ENCODE assay signal across 11 cellular contexts in genomic region chr20:50304501-50304856, GRCh38.
DNase-seq lines count a peak whose midpoint lies in the region; ATAC-seq, FAIRE-seq and TF ChIP-seq lines count a peak whose summit lies in the region.
"Had no signal": no experiment of that assay in that cellular context is flagged by ENCODE, and none has a peak within 500 bp of the region (broad histone marks: within the 10 kb centered on the region; RNA-seq: fewer than 3 reads in every experiment).

No MANE protein-coding gene starts in this region.

- TF ChIP-seq POLR2A in HepG2 (IDR thresholded peaks at IDR 0.05; ENCODE audit: insufficient read depth in 1 of 2, low read depth in 2 of 2, low read length in 2 of 2) = no peak

- TF ChIP-seq EP300 in HepG2 (IDR thresholded peaks at IDR 0.05; ENCODE audit: low read depth in 2 of 2, low read length in 2 of 2) = no peak
- TF ChIP-seq EP300 in HepG2 (CRISPR knock-in tag; IDR thresholded peaks at IDR 0.05; ENCODE audit: borderline replicate concordance) = no peak

- H3K4me3 ChIP-seq in HEK293 (ENCODE audit: low read depth, low read length) = no peak overlapping the region
- H3K4me3 ChIP-seq in HepG2 (replicated peaks in 1 of 3; ENCODE audit: insufficient read depth in 1 of 3, low read depth in 2 of 3, low read length in 3 of 3) = peak overlapping the region in 1 of 3 experiments; percentile 34; a peak in 2 of 6 replicates
- H3K4me3 ChIP-seq in subcutaneous abdominal adipose tissue (ENCODE audit: low read depth in 1 of 5, low read length in 5 of 5) = peak overlapping the region in 1 of 5 donors; percentile 11

- no peaks in the 10 kb centered on the region for H3K9me3 Mint-ChIP-seq in dendritic cell treated with granulocyte-macrophage colony-stimulating factor and Interleukin-4, amounts not matched to agents 40 ng/mL and 50 ng/mL, for 4 days
- peaks cover 0 to 7% of the 10 kb centered on the region in 2 donors for H3K9me3 Mint-ChIP-seq in stimulated activated naive CD8-positive, alpha-beta T cell treated with anti-CD3 and anti-CD28 coated beads, Interleukin-15, amount 100 ng/mL, for 72 hours
- H3K9me3 Mint-ChIP-seq: naive B cell had no signal

- no peak for ATAC-seq in HepG2
- ATAC-seq in HG03520 (IDR thresholded peaks at IDR 0.05; ENCODE audit: unreplicated experiment) = no peak
- no peak for ATAC-seq in stimulated activated naive CD8-positive, alpha-beta T cell treated with anti-CD3 and anti-CD28 coated beads, Interleukin-15, amount 100 ng/mL, for 72 hours

- no peak overlapping the region for H2AFZ ChIP-seq in HepG2 (ENCODE audit: low read length)

- POLR2A ChIA-PET in HEK293 (lab: Yijun Ruan, JAX) (interaction anchor here (1.0 kb wide), 1 partner anchor 189 kb away, joined by 4 read pairs; no protein-coding TSS in a partner anchor), HepG2 (lab: Yijun Ruan, JAX) (interaction anchor here (0.8 to 7.1 kb wide), 18 partner anchors 10 to 189 kb away, joined by 3 to 178 read pairs (median 5); partner anchors contain the start of gene CEBPB)

- H3K27ac ChIP-seq in HEK293 (ENCODE audit: extremely low read depth, low read depth, low read length) (no peak overlapping the region), HepG2 (ENCODE audit: extremely low read length, insufficient read depth, low read length) (peak overlapping the region; percentile 97), subcutaneous abdominal adipose tissue (ENCODE audit: low read depth, low read length) (peak overlapping the region; percentile 99)

- WGBS in HepG2 (ENCODE audit: low lambda C conversion rate) = 77% methylated on average over 10 of the region's 10 CpGs

- TF ChIP-seq RAD21 in HepG2 (CRISPR knock-in tag; IDR thresholded peaks at IDR 0.05) = no peak

- FAIRE-seq in HepG2 (lab: Jason Lieb, UNC) = no peak
- FAIRE-seq: endometrium had no signal

- TF ChIP-seq CTCF in HEK293 (tag by site-specific recombination; IDR thresholded peaks at IDR 0.05) (no peak), HepG2 (CRISPR knock-in tag; IDR thresholded peaks at IDR 0.05) (no peak)

- H3K27me3 Mint-ChIP-seq in dendritic cell treated with granulocyte-macrophage colony-stimulating factor and Interleukin-4, amounts not matched to agents 40 ng/mL and 50 ng/mL, for 4 days = no peaks in the 10 kb centered on the region
- H3K27me3 Mint-ChIP-seq in stimulated activated naive CD8-positive, alpha-beta T cell treated with anti-CD3 and anti-CD28 coated beads, Interleukin-15, amount 100 ng/mL, for 72 hours = peaks cover 6% of the 10 kb centered on the region

- H3K79me2 ChIP-seq in HepG2 (ENCODE audit: insufficient read depth, low read length) = no peaks in the 10 kb centered on the region

- H3K27ac Mint-ChIP-seq in dendritic cell treated with granulocyte-macrophage colony-stimulating factor and Interleukin-4, amounts not matched to agents 40 ng/mL and 50 ng/mL, for 4 days = peak overlapping the region; percentile 11
- no peak overlapping the region for H3K27ac Mint-ChIP-seq in stimulated activated naive CD8-positive, alpha-beta T cell treated with anti-CD3 and anti-CD28 coated beads, Interleukin-15, amount 100 ng/mL, for 72 hours
- H3K27ac Mint-ChIP-seq: naive B cell had no signal

- H3K4me2 ChIP-seq in HepG2 (ENCODE audit: low read depth, low read length) = peak overlapping the region; percentile 97

- BruUV-seq in HepG2 (replicated peaks; lab: Mats Ljungman, UMichigan) = no TSS peak

- H3K4me1 Mint-ChIP-seq in dendritic cell treated with granulocyte-macrophage colony-stimulating factor and Interleukin-4, amounts not matched to agents 40 ng/mL and 50 ng/mL, for 4 days (ENCODE audit: low read depth) = peaks cover 53% of the 10 kb centered on the region
- no peaks in the 10 kb centered on the region for H3K4me1 Mint-ChIP-seq in stimulated activated naive CD8-positive, alpha-beta T cell treated with anti-CD3 and anti-CD28 coated beads, Interleukin-15, amount 100 ng/mL, for 72 hours
- H3K4me1 Mint-ChIP-seq: naive B cell had no signal

- H3K9me3 ChIP-seq in HEK293 (ENCODE audit: control insufficient read depth, insufficient read depth, low read depth, low read length) = no peaks in the 10 kb centered on the region
- no peaks in the 10 kb centered on the region for H3K9me3 ChIP-seq in HepG2 (ENCODE audit: low read length)
- no peaks in the 10 kb centered on the region for H3K9me3 ChIP-seq in subcutaneous abdominal adipose tissue (ENCODE audit: control insufficient read depth in 5 of 5, low read length in 5 of 5)

- CTCF ChIA-PET in HEK293 (lab: Yijun Ruan, JAX) (interaction anchor here (0.6 to 0.9 kb wide), 2 partner anchors 23 to 36 kb away, joined by 3 to 4 read pairs; no protein-coding TSS in a partner anchor), HepG2 (lab: Yijun Ruan, JAX; ENCODE audit: low intra/inter-chr PET ratio, low total read pairs) (no interaction called here)

- H3K27me3 ChIP-seq in HepG2 (ENCODE audit: control insufficient read depth in 1 of 2, insufficient read depth in 2 of 2, low read length in 2 of 2) = no peaks in the 10 kb centered on the region; a peak in 1 of 5 replicates
- H3K27me3 ChIP-seq in subcutaneous abdominal adipose tissue (ENCODE audit: control insufficient read depth in 5 of 5, insufficient read depth in 4 of 5, low read length in 5 of 5) = no peaks in the 10 kb centered on the region

- H3K4me1 ChIP-seq in HEK293 (ENCODE audit: control insufficient read depth, insufficient read depth, low read length) (no peaks in the 10 kb centered on the region), HepG2 (ENCODE audit: insufficient read depth, low read length) (peaks cover 80% of the 10 kb centered on the region), subcutaneous abdominal adipose tissue (ENCODE audit: control insufficient read depth in 5 of 5, insufficient read depth in 5 of 5, low read length in 5 of 5) (peaks cover 21 to 67% (median 55%) of the 10 kb centered on the region in 5 donors)

- no peak overlapping the region for H3K4me3 Mint-ChIP-seq in dendritic cell treated with granulocyte-macrophage colony-stimulating factor and Interleukin-4, amounts not matched to agents 40 ng/mL and 50 ng/mL, for 4 days
- H3K4me3 Mint-ChIP-seq in stimulated activated naive CD8-positive, alpha-beta T cell treated with anti-CD3 and anti-CD28 coated beads, Interleukin-15, amount 100 ng/mL, for 72 hours = no peak overlapping the region
- H3K4me3 Mint-ChIP-seq: naive B cell had no signal

- no peaks in the 10 kb centered on the region for H3K36me3 Mint-ChIP-seq in dendritic cell treated with granulocyte-macrophage colony-stimulating factor and Interleukin-4, amounts not matched to agents 40 ng/mL and 50 ng/mL, for 4 days (ENCODE audit: low read depth)
- H3K36me3 Mint-ChIP-seq: naive B cell had no signal

- no peaks in the 10 kb centered on the region for H4K20me1 ChIP-seq in HepG2 (ENCODE audit: insufficient read depth, low read length)

- in situ Hi-C loops in HepG2 (cut with HindIII; ENCODE audit: extremely low pct_ligation_motif_present, low pct_unique_long_range_greater_than_20kb) = no loop called here

- H3K9ac ChIP-seq in HepG2 (ENCODE audit: insufficient read depth, low read depth, low read length) = peak overlapping the region; percentile 86
- peak overlapping the region; percentile 6 to 64 (median 56) for H3K9ac ChIP-seq in subcutaneous abdominal adipose tissue (ENCODE audit: low read length in 5 of 5)

- H3K36me3 ChIP-seq in HEK293 (ENCODE audit: control insufficient read depth in 2 of 2, insufficient read depth in 1 of 2, low read length in 2 of 2) = no peaks in the 10 kb centered on the region
- no peaks in the 10 kb centered on the region for H3K36me3 ChIP-seq in HepG2 (replicated peaks in 1 of 2; ENCODE audit: control insufficient read depth in 1 of 2, insufficient read depth in 2 of 2, low read length in 2 of 2)
- H3K36me3 ChIP-seq in subcutaneous abdominal adipose tissue (ENCODE audit: control insufficient read depth in 5 of 5, insufficient read depth in 5 of 5, low read length in 5 of 5) = no peaks in the 10 kb centered on the region

- intact Hi-C loops in dendritic cell treated with granulocyte-macrophage colony-stimulating factor and Interleukin-4, amounts not matched to agents 40 ng/mL and 50 ng/mL, for 4 days (cut with micrococcal nuclease) = no loop called here
- intact Hi-C loops in HepG2 (cut with micrococcal nuclease; ENCODE audit: unreplicated experiment) = loop anchor here (10.0 kb wide), 1 partner anchor 180 kb away; no protein-coding TSS in a partner anchor

- DNase-seq in HepG2 (ENCODE audit: low spot score) (no peak), NOMO-1 treated with dmso at 0.1 percent for 144 hours (lab: John Stamatoyannopoulos, UW; ENCODE audit: unreplicated experiment) (no peak)
- no peak for DNase-seq in stimulated activated CD8-positive, alpha-beta memory T cell treated with anti-CD3 and anti-CD28 coated beads, Interleukin-4, amount 100 ng/mL, for 48 hours
- no peak for DNase-seq in stimulated activated naive CD8-positive, alpha-beta T cell treated with anti-CD3 and anti-CD28 coated beads, Interleukin-15, amount 100 ng/mL, for 72 hours
- DNase-seq: DND-41, naive B cell had no signal

TF ChIP-seq in HEK293, 187 proteins besides CTCF, POLR2A, EP300 and RAD21:
- no peak for TF ChIP-seq ZNF830 (tag by site-specific recombination; IDR thresholded peaks at IDR 0.05; ENCODE audit: low read depth)
- TF ChIP-seq ZNF24 (tag by site-specific recombination; IDR thresholded peaks at IDR 0.05) = no peak
- TF ChIP-seq ZFHX2 (tag by site-specific recombination; conservative IDR thresholded peaks at IDR 0.05) = peak; percentile 42
TF ChIP-seq in HEK293: peak in this region for 1.

TF ChIP-seq in HepG2, 621 proteins besides CTCF, POLR2A, EP300 and RAD21 (continues in another document):
- TF ChIP-seq AGO2 (optimal IDR thresholded peaks at IDR 0.05; ENCODE audit: low read depth, low read length) (peak; percentile 24), NFE2 (CRISPR knock-in tag; IDR thresholded peaks at IDR 0.05) (no peak), STAT5B (CRISPR knock-in tag; IDR thresholded peaks at IDR 0.05) (0 out of 2 replicates have a peak, but pooled peaks have one; percentile 37), MED13 (CRISPR knock-in tag; IDR thresholded peaks at IDR 0.05) (no peak), KDM5B (CRISPR knock-in tag; IDR thresholded peaks at IDR 0.05; ENCODE audit: borderline replicate concordance) (no peak), SRSF1 (optimal IDR thresholded peaks at IDR 0.05; ENCODE audit: low read depth, low read length) (peak; percentile 39), ZNF446 (CRISPR knock-in tag; IDR thresholded peaks at IDR 0.05) (0 out of 2 replicates have a peak, but pooled peaks have one; percentile 8), ELF3 (CRISPR knock-in tag; IDR thresholded peaks at IDR 0.05) (no peak), SUZ12 (IDR thresholded peaks at IDR 0.05; ENCODE audit: low read depth, low read length) (no peak), SNAPC2 (CRISPR knock-in tag; IDR thresholded peaks at IDR 0.05) (no peak), ZNF30 (CRISPR knock-in tag; IDR thresholded peaks at IDR 0.05) (peak; percentile 86; the same call in 1 of the 2 replicates), NFIB (CRISPR knock-in tag; IDR thresholded peaks at IDR 0.05; ENCODE audit: borderline replicate concordance) (no peak), RBFOX2 (IDR thresholded peaks at IDR 0.05; ENCODE audit: low read depth, low read length) (peak; percentile 28; the same call in 1 of the 2 replicates)

Comparison
In these comparisons a context has a peak if more than half of its experiments do, and no peak if none do; other contexts are left out.
1. Of the 63 proteins assayed by ChIP-seq in both HepG2 and HEK293: peak only in HepG2: PATZ1, ZBTB10 and ZBTB44; only in HEK293: none; in both: none; in neither: 60.